22 cellular contexts compared by ENCODE assay signal in genomic region chr6:137745321-137745720, GRCh38.
DNase-seq lines count a peak whose midpoint lies in the region; ATAC-seq, FAIRE-seq and TF ChIP-seq lines count a peak whose summit lies in the region.
"Had no signal": no experiment of that assay in that cellular context is flagged by ENCODE, and none has a peak within 500 bp of the region (broad histone marks: within the 10 kb centered on the region; RNA-seq: fewer than 3 reads in every experiment).

No MANE protein-coding gene starts in this region.

- H3F3A ChIP-seq in GM23248 (ENCODE audit: insufficient read depth): 0 out of 2 replicates have a peak, but pooled peaks cover 6% of the 10 kb centered on the region

- H3K9me3 ChIP-seq in DND-41 (ENCODE audit: insufficient read depth, low read length, severe bottlenecking) (no peaks in the 10 kb centered on the region), GM12878 (replicated peaks; ENCODE audit: control insufficient read depth, insufficient read depth, low read length) (no peaks in the 10 kb centered on the region), GM23248 (ENCODE audit: low read depth) (no peaks in the 10 kb centered on the region)
- H3K9me3 ChIP-seq: A549, SJSA1 had no signal

- BruUV-seq in GM12878 (replicated peaks; lab: Mats Ljungman, UMichigan): no TSS peak

- H4K20me1 ChIP-seq in DND-41 (ENCODE audit: insufficient read depth, low read length) (no peaks in the 10 kb centered on the region), KMS-11 (ENCODE audit: insufficient read depth) (no peaks in the 10 kb centered on the region), GM12878 (ENCODE audit: control insufficient read depth, insufficient read depth) (no peaks in the 10 kb centered on the region), GM23248 (ENCODE audit: insufficient read depth) (no peaks in the 10 kb centered on the region)

- CTCF ChIA-PET in GM12878 (lab: Yijun Ruan, JAX): interaction anchor here (0.6 to 2.7 kb wide), 14 partner anchors 9 to 200 kb away, joined by 3 to 12 read pairs (median 4); no protein-coding TSS in a partner anchor

- RAD21 ChIA-PET in GM12878 (lab: Charles Lee; ENCODE audit: unreplicated experiment): interaction anchor here (0.7 to 3.4 kb wide), 16 partner anchors 8 to 182 kb away, joined by 3 to 17 read pairs (median 6); partner anchors contain the start of gene TNFAIP3

- POLR2A ChIA-PET in GM12878 (lab: Charles Lee): interaction anchor here (0.5 to 2.6 kb wide), 11 partner anchors 9 to 122 kb away, joined by 3 to 13 read pairs (median 4); partner anchors contain the start of gene TNFAIP3

- TF ChIP-seq POLR2A in GM12878 (IDR thresholded peaks at IDR 0.05; ENCODE audit: low read depth, low read length): no peak

- intact Hi-C loops in GM12878 (cut with micrococcal nuclease; ENCODE audit: unreplicated experiment): loop anchor here (2.0 kb wide), 1 partner anchor 37 kb away; no protein-coding TSS in a partner anchor

- TF ChIP-seq EP300 in GM12878 (IDR thresholded peaks at IDR 0.05; ENCODE audit: borderline replicate concordance in 1 of 2, control insufficient read depth in 1 of 2, low read depth in 2 of 2, low read length in 2 of 2): no peak

- 57% methylated on average over 1 of the region's 1 CpG for WGBS in GM12878 (ENCODE audit: insufficient coverage, insufficient replicate concordance, low lambda C conversion rate, missing lambda C conversion rate)
- 74 to 88% methylated on average over 1 of the region's 1 CpG for WGBS in GM23248 (ENCODE audit: low coverage in 1 of 2, low lambda C conversion rate in 2 of 2, missing lambda C conversion rate in 2 of 2), 2 experiments

- SMC1A ChIA-PET in GM12878 (lab: Charles Lee; ENCODE audit: uncharacterized antibody, unreplicated experiment): interaction anchor here (0.9 to 5.3 kb wide), 21 partner anchors 9 to 122 kb away, joined by 3 to 31 read pairs (median 5); partner anchors contain the start of gene TNFAIP3

- H3K4me2 ChIP-seq in DND-41 (ENCODE audit: insufficient read depth, low read length) (peak overlapping the region; percentile 38), KMS-11 (peak overlapping the region; percentile 2; the same call in 1 of the 2 replicates), GM12878 (ENCODE audit: control insufficient read depth, insufficient read depth) (peak overlapping the region; percentile 51), GM23248 (ENCODE audit: unreplicated experiment) (no peak overlapping the region)
- H3K4me2 ChIP-seq: A549 had no signal

- H3K27ac ChIP-seq in DND-41 (ENCODE audit: low read length) (peak overlapping the region; percentile 87), KMS-11 (no peak overlapping the region), GM12878 (ENCODE audit: control insufficient read depth, insufficient read depth) (peak overlapping the region; percentile 34), caudate nucleus (ENCODE audit: low read depth, low read length) (no peak overlapping the region), GM23248 (no peak overlapping the region)
- H3K27ac ChIP-seq: A549, SJSA1 had no signal

- in situ Hi-C loops in GM12878 (cut with MboI): no loop called here
- in situ Hi-C loops in GM23248 (cut with MboI): no loop called here

- ATAC-seq in DND-41 (ENCODE audit: insufficient read depth, low read depth) (no peak), GM12878 (no peak), HG03159 (IDR thresholded peaks at IDR 0.05; ENCODE audit: unreplicated experiment) (no peak)
- ATAC-seq: A549, Right ventricle myocardium inferior had no signal

- no peaks in the 10 kb centered on the region for H3K9me2 ChIP-seq in GM23248 (ENCODE audit: insufficient read depth)

- H3K9ac ChIP-seq in DND-41 (ENCODE audit: low read depth, low read length) (peak overlapping the region; percentile 39), KMS-11 (no peak overlapping the region), GM12878 (ENCODE audit: control insufficient read depth, insufficient read depth, low read length) (no peak overlapping the region), GM23248 (no peak overlapping the region)

- DNase-seq in DND-41 (no peak), GM12878 (ENCODE audit: low read depth, low spot score) (no peak), fibroblast of mammary gland (ENCODE audit: low read depth) (peak; percentile 44), caudate nucleus (lab: John Stamatoyannopoulos, UW) (no peak), GM23248 (no peak)
- DNase-seq in effector CD8-positive, alpha-beta T cell (lab: John Stamatoyannopoulos, UW): no peak
- DNase-seq: CD4-positive, CD25-positive, alpha-beta regulatory T cell; DMS79; GOT3; HCEC 1CT; NCI-H1092 treated with DMSO at 0.1 percent for 48 hours; NCI-H1436 treated with DMSO at 0.1 percent for 48 hours; NCI-H2029; NCI-H2227 treated with DMSO at 0.1 percent for 48 hours; NCI-H510A treated with DMSO at 0.1 percent for 48 hours; NCI-H774 had no signal

- no peak for FAIRE-seq in GM12878 (lab: Jason Lieb, UNC)
- FAIRE-seq: A549, RCC 7860 had no signal

- peak overlapping the region; percentile 35 for H2AFZ ChIP-seq in DND-41 (ENCODE audit: low read depth, low read length)
- H2AFZ ChIP-seq in KMS-11 (ENCODE audit: low read depth): no peak overlapping the region
- no peak overlapping the region for H2AFZ ChIP-seq in GM12878 (ENCODE audit: control insufficient read depth, low read depth, low read length)
- H2AFZ ChIP-seq in GM23248: no peak overlapping the region

- H3K4me1 ChIP-seq in DND-41 (ENCODE audit: insufficient read depth, low read length): peaks cover 60% of the 10 kb centered on the region
- peaks cover 25% of the 10 kb centered on the region for H3K4me1 ChIP-seq in KMS-11 (ENCODE audit: low read depth, poor library complexity, severe bottlenecking)
- peaks cover 36% of the 10 kb centered on the region for H3K4me1 ChIP-seq in GM12878 (ENCODE audit: control insufficient read depth, insufficient read depth, low read length)
- peaks cover 12% of the 10 kb centered on the region for H3K4me1 ChIP-seq in GM23248 (ENCODE audit: insufficient read depth)
- H3K4me1 ChIP-seq: A549 had no signal

- H3K79me2 ChIP-seq in DND-41 (ENCODE audit: insufficient read depth, low read length) (no peaks in the 10 kb centered on the region), KMS-11 (ENCODE audit: insufficient read depth, low read depth) (no peaks in the 10 kb centered on the region), GM12878 (ENCODE audit: control insufficient read depth, insufficient read depth, low read length) (no peaks in the 10 kb centered on the region), GM23248 (ENCODE audit: insufficient read depth) (no peaks in the 10 kb centered on the region)

- H3K36me3 ChIP-seq in DND-41 (ENCODE audit: insufficient read depth, low read length) (no peaks in the 10 kb centered on the region), KMS-11 (ENCODE audit: insufficient read depth) (no peaks in the 10 kb centered on the region), GM12878 (ENCODE audit: control insufficient read depth in 2 of 2, insufficient read depth in 2 of 2, low read length in 1 of 2) (no peaks in the 10 kb centered on the region), GM23248 (ENCODE audit: low read depth) (no peaks in the 10 kb centered on the region)
- H3K36me3 ChIP-seq: SJSA1 had no signal

- TF ChIP-seq CTCF in DND-41 (IDR thresholded peaks at IDR 0.05; ENCODE audit: borderline replicate concordance, extremely low read depth, low read length, poor library complexity, severe bottlenecking) (no peak), KMS-11 (conservative IDR thresholded peaks at IDR 0.05; ENCODE audit: low read depth, low read length) (no peak), GM12878 (IDR thresholded peaks at IDR 0.05 in 2 of 3, conservative IDR thresholded peaks at IDR 0.05 in 1 of 3; ENCODE audit: control insufficient read depth in 2 of 3, extremely low read depth in 1 of 3, insufficient read depth in 1 of 3, low read depth in 3 of 3, low read length in 3 of 3) (no peak), fibroblast of mammary gland (conservative IDR thresholded peaks at IDR 0.05; ENCODE audit: control insufficient read depth, insufficient read depth, low read depth, low read length) (no peak)

- no peak for TF ChIP-seq RAD21 in GM12878 (IDR thresholded peaks at IDR 0.05; ENCODE audit: insufficient read depth, low read depth, low read length)

- H3K27me3 ChIP-seq in DND-41 (ENCODE audit: insufficient read depth, low read length, poor library complexity) (no peaks in the 10 kb centered on the region), KMS-11 (ENCODE audit: insufficient read depth, low read depth) (peaks cover 33% of the 10 kb centered on the region), GM12878 (replicated peaks in 1 of 2; ENCODE audit: control insufficient read depth in 2 of 2, insufficient read depth in 2 of 2, low read length in 1 of 2) (no peaks in the 10 kb centered on the region), GM23248 (replicated peaks; ENCODE audit: insufficient read depth) (no peaks in the 10 kb centered on the region)
- H3K27me3 ChIP-seq: SJSA1 had no signal

- H3K4me3 ChIP-seq in DND-41 (ENCODE audit: low read depth in 1 of 2, low read length in 2 of 2): no peak overlapping the region; a peak in 1 of 4 replicates
- H3K4me3 ChIP-seq in KMS-11 (IDR thresholded peaks at IDR 0.05; ENCODE audit: insufficient read depth, low read depth, low read length): no peak overlapping the region
- H3K4me3 ChIP-seq in GM12878: peak overlapping the region; percentile 29; the same call in 1 of the 2 replicates
- no peak overlapping the region for H3K4me3 ChIP-seq in fibroblast of mammary gland (ENCODE audit: control insufficient read depth, low read depth, low read length)
- H3K4me3 ChIP-seq in GM23248: no peak overlapping the region
- H3K4me3 ChIP-seq: A549, SJSA1 had no signal

TF ChIP-seq in GM12878, 131 proteins besides CTCF, POLR2A, EP300 and RAD21:
- TF ChIP-seq, protein P1, sequence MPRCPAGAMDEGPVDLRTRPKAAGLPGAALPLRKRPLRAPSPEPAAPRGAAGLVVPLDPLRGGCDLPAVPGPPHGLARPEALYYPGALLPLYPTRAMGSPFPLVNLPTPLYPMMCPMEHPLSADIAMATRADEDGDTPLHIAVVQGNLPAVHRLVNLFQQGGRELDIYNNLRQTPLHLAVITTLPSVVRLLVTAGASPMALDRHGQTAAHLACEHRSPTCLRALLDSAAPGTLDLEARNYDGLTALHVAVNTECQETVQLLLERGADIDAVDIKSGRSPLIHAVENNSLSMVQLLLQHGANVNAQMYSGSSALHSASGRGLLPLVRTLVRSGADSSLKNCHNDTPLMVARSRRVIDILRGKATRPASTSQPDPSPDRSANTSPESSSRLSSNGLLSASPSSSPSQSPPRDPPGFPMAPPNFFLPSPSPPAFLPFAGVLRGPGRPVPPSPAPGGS (IDR thresholded peaks at IDR 0.05; ENCODE audit: borderline replicate concordance, insufficient read depth, low read depth, low read length, poor library complexity, severe bottlenecking): peak; percentile 17
- no peak for TF ChIP-seq MTA2 (IDR thresholded peaks at IDR 0.05; ENCODE audit: low read depth)

Comparison
In these comparisons a context has a peak if more than half of its experiments do, and no peak if none do; other contexts are left out.
1. H3K27ac ChIP-seq: peak in DND-41 (single experiment) and GM12878 (single experiment); none in KMS-11 (single experiment), caudate nucleus (single experiment) and GM23248 (single experiment).